25 cellular contexts compared by ENCODE assay signal in the genomic region with DNA sequence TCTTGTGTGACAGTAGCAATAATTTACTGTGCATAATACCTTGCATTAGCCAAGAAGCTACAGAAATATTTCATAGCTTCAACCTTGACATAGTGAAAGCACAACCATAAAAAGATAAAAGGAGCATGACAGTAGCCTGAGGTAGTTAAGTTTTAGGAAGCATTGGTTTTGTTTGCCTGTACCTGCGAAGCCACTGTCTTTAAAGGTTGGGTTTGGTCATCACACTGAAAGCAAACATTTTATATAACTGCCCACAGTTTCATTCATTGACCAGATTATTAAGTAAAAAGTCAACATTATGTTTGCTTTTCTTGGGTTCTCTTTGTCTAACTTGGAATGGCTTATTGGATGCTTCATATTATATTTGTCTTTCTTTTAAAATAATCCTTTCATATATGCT.
A peak's percentile ranks its signal among the peaks of the same experiment; 100 is the strongest.
DNase-seq lines count a peak whose midpoint lies in the region; ATAC-seq, FAIRE-seq and TF ChIP-seq lines count a peak whose summit lies in the region.
"Had no signal": no experiment of that assay in that cellular context is flagged by ENCODE, and none has a peak within 500 bp of the region (broad histone marks: within the 10 kb centered on the region; RNA-seq: fewer than 3 reads in every experiment).

No MANE protein-coding gene starts in this region.

- no peaks in the 10 kb centered on the region for H3F3A ChIP-seq in PC-3 (ENCODE audit: low read length, unreplicated experiment)

- H3K79me2 ChIP-seq in HepG2 (ENCODE audit: insufficient read depth, low read length) (no peaks in the 10 kb centered on the region), PC-3 (ENCODE audit: low read length) (no peaks in the 10 kb centered on the region)

- H3K27ac ChIP-seq in right lobe of liver (no peak overlapping the region), HepG2 (ENCODE audit: extremely low read length, insufficient read depth, low read length) (no peak overlapping the region), PC-3 (ENCODE audit: low read length) (no peak overlapping the region)
- H3K27ac ChIP-seq: BLaER1 had no signal

- H3K9ac ChIP-seq in HepG2 (ENCODE audit: insufficient read depth, low read depth, low read length) (no peak overlapping the region), PC-3 (ENCODE audit: low read length) (no peak overlapping the region)
- H3K9ac ChIP-seq: BLaER1 had no signal

- intact Hi-C loops in right lobe of liver (cut with DNase I) = no loop called here
- intact Hi-C loops in HepG2 (cut with micrococcal nuclease; ENCODE audit: unreplicated experiment) = no loop called here
- intact Hi-C loops in PC-3 (cut with micrococcal nuclease) = no loop called here

- no peak for TF ChIP-seq CTCF in right lobe of liver (IDR thresholded peaks at IDR 0.05)
- TF ChIP-seq CTCF in HepG2 (CRISPR knock-in tag; IDR thresholded peaks at IDR 0.05) = no peak
- TF ChIP-seq CTCF in PC-3 (conservative IDR thresholded peaks at IDR 0.05; ENCODE audit: low read depth, low read length) = no peak

- H3K27me3 ChIP-seq in right lobe of liver = no peaks in the 10 kb centered on the region
- H3K27me3 ChIP-seq in HepG2 (ENCODE audit: control insufficient read depth in 1 of 2, insufficient read depth in 2 of 2, low read length in 2 of 2) = no peaks in the 10 kb centered on the region
- no peaks in the 10 kb centered on the region for H3K27me3 ChIP-seq in PC-3 (ENCODE audit: low read length)
- H3K27me3 ChIP-seq: BE2C, BLaER1 had no signal

- no peak for TF ChIP-seq RAD21 in HepG2 (CRISPR knock-in tag; IDR thresholded peaks at IDR 0.05)

- CTCF ChIA-PET in HepG2 (lab: Yijun Ruan, JAX; ENCODE audit: low intra/inter-chr PET ratio, low total read pairs) = no interaction called here
- CTCF ChIA-PET in PC-3 (lab: Charles Lee) = no interaction called here

- WGBS in right lobe of liver (ENCODE audit: insufficient coverage, low coverage, low lambda C conversion rate, missing lambda C conversion rate) = 23% methylated on average over 1 of the region's 1 CpG
- WGBS in HepG2 (ENCODE audit: low lambda C conversion rate) = 0% methylated on average over 1 of the region's 1 CpG

- peaks cover 0 to 17% (median 0%) of the 10 kb centered on the region in 4 donors for H3K4me1 ChIP-seq in right lobe of liver
- no peaks in the 10 kb centered on the region for H3K4me1 ChIP-seq in HepG2 (ENCODE audit: insufficient read depth, low read length)
- H3K4me1 ChIP-seq in PC-3 (ENCODE audit: insufficient read depth, low read length) = no peaks in the 10 kb centered on the region; the same call in 1 of the 2 replicates
- H3K4me1 ChIP-seq: BE2C, BLaER1 had no signal

- ATAC-seq in right lobe of liver (peak; percentile 66 to 81 (median 74)), HepG2 (no peak), PC-3 (peak; percentile 95), left lobe of liver (peak; percentile 80), GM19397 (IDR thresholded peaks at IDR 0.05; ENCODE audit: unreplicated experiment) (no peak)
- ATAC-seq: GM12878 had no signal

- TF ChIP-seq POLR2A in right lobe of liver (IDR thresholded peaks at IDR 0.05) (no peak), HepG2 (IDR thresholded peaks at IDR 0.05; ENCODE audit: insufficient read depth in 1 of 2, low read depth in 2 of 2, low read length in 2 of 2) (no peak)

- TF ChIP-seq EP300 in HepG2 (IDR thresholded peaks at IDR 0.05; ENCODE audit: low read depth in 2 of 2, low read length in 2 of 2) = no peak
- no peak for TF ChIP-seq EP300 in HepG2 (CRISPR knock-in tag; IDR thresholded peaks at IDR 0.05; ENCODE audit: borderline replicate concordance)

- H2AFZ ChIP-seq in HepG2 (ENCODE audit: low read length) (no peak overlapping the region), PC-3 (ENCODE audit: low read length) (no peak overlapping the region)

- in situ Hi-C loops in HepG2 (cut with HindIII; ENCODE audit: extremely low pct_ligation_motif_present, low pct_unique_long_range_greater_than_20kb) = no loop called here

- FAIRE-seq in HepG2 (lab: Jason Lieb, UNC) = no peak
- FAIRE-seq: A204.1, GM12878, GM12892, GM18507 had no signal

- H3K9me3 ChIP-seq in right lobe of liver = no peaks in the 10 kb centered on the region
- no peaks in the 10 kb centered on the region for H3K9me3 ChIP-seq in HepG2 (ENCODE audit: low read length)
- no peaks in the 10 kb centered on the region for H3K9me3 ChIP-seq in PC-3 (ENCODE audit: low read length)
- H3K9me3 ChIP-seq: BE2C, BLaER1 had no signal

- H4K20me1 ChIP-seq in HepG2 (ENCODE audit: insufficient read depth, low read length) (no peaks in the 10 kb centered on the region), PC-3 (ENCODE audit: low read length) (no peaks in the 10 kb centered on the region)
- H4K20me1 ChIP-seq: BLaER1 had no signal

- DNase-seq in right lobe of liver (no peak), HepG2 (ENCODE audit: low spot score) (no peak), PC-3 (peak; percentile 32), left lobe of liver (ENCODE audit: low spot score) (no peak), NCI-H2171 treated with DMSO at 0.1 percent for 48 hours (lab: John Stamatoyannopoulos, UW) (no peak)
- DNase-seq: 8988T; ACHN; BE2C; C1 segment of cervical spinal cord; CD4-positive, alpha-beta memory T cell; CD4-positive, CD25-positive, alpha-beta regulatory T cell; CD8-positive, alpha-beta memory T cell; COR-L47; DMS 273 treated with DMSO at 0.1 percent for 48 hours; DMS153; DMS79; DND-41; EL; GDM1 had no signal

- H3K4me3 ChIP-seq in right lobe of liver = no peak overlapping the region
- no peak overlapping the region for H3K4me3 ChIP-seq in HepG2 (replicated peaks in 1 of 3; ENCODE audit: insufficient read depth in 1 of 3, low read depth in 2 of 3, low read length in 3 of 3)
- H3K4me3 ChIP-seq in PC-3 (ENCODE audit: low read length) = no peak overlapping the region
- H3K4me3 ChIP-seq: BLaER1, GM12878 had no signal

- no TSS peak for BruUV-seq in HepG2 (replicated peaks; lab: Mats Ljungman, UMichigan)
- no TSS peak for BruUV-seq in PC-3 (replicated peaks; lab: Mats Ljungman, UMichigan)

- POLR2A ChIA-PET in HepG2 (lab: Yijun Ruan, JAX) (no interaction called here), PC-3 (lab: Charles Lee; ENCODE audit: unreplicated experiment) (no interaction called here)

- H3K36me3 ChIP-seq in right lobe of liver (no peaks in the 10 kb centered on the region), HepG2 (replicated peaks in 1 of 2; ENCODE audit: control insufficient read depth in 1 of 2, insufficient read depth in 2 of 2, low read length in 2 of 2) (no peaks in the 10 kb centered on the region), PC-3 (ENCODE audit: low read depth, low read length) (no peaks in the 10 kb centered on the region)
- H3K36me3 ChIP-seq: BE2C, BLaER1 had no signal

- H3K9me2 ChIP-seq in PC-3 (replicated peaks; ENCODE audit: low read length) = no peaks in the 10 kb centered on the region

- H3K4me2 ChIP-seq in HepG2 (ENCODE audit: low read depth, low read length) (no peak overlapping the region), PC-3 (ENCODE audit: low read length) (no peak overlapping the region)
- H3K4me2 ChIP-seq: BLaER1 had no signal

TF ChIP-seq in HepG2, 621 proteins besides CTCF, POLR2A, EP300 and RAD21:
- TF ChIP-seq, protein P1, sequence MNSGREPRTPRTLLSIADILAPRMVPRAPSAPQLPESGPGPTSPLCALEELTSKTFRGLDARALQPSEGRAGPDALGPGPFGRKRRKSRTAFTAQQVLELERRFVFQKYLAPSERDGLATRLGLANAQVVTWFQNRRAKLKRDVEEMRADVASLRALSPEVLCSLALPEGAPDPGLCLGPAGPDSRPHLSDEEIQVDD (CRISPR knock-in tag; IDR thresholded peaks at IDR 0.05; ENCODE audit: borderline replicate concordance) = no peak
- TF ChIP-seq KDM1A (CRISPR knock-in tag; IDR thresholded peaks at IDR 0.05) (no peak), PPARG (CRISPR knock-in tag; conservative IDR thresholded peaks at IDR 0.05) (no peak), ZNF326 (CRISPR knock-in tag; IDR thresholded peaks at IDR 0.05; ENCODE audit: borderline replicate concordance) (no peak), ZNF547 (CRISPR knock-in tag; IDR thresholded peaks at IDR 0.05) (no peak), BORCS8-MEF2B (CRISPR knock-in tag; IDR thresholded peaks at IDR 0.05) (no peak), ZSCAN30 (CRISPR knock-in tag; IDR thresholded peaks at IDR 0.05) (no peak)

Comparison
In these comparisons a context has a peak if more than half of its experiments do, and no peak if none do; other contexts are left out.
1. ATAC-seq: peak in right lobe of liver (4 of 4), PC-3 (single experiment) and left lobe of liver (single experiment); none in HepG2 (single experiment) and GM19397 (single experiment).